1 cellular context compared by ENCODE assay signal in genomic region chr11:1734571-1735081, GRCh38.
TF ChIP-seq lines count a peak whose summit lies in the region.

No MANE protein-coding gene starts in this region.

TF ChIP-seq in GM23338, 12 proteins besides CTCF, POLR2A, EP300 and RAD21 (continued from another document):
- no peak for TF ChIP-seq ZNF462 (CRISPR knock-in tag; IDR thresholded peaks at IDR 0.05)
TF ChIP-seq in GM23338: peak in this region for 0.
